In the genomic region with DNA sequence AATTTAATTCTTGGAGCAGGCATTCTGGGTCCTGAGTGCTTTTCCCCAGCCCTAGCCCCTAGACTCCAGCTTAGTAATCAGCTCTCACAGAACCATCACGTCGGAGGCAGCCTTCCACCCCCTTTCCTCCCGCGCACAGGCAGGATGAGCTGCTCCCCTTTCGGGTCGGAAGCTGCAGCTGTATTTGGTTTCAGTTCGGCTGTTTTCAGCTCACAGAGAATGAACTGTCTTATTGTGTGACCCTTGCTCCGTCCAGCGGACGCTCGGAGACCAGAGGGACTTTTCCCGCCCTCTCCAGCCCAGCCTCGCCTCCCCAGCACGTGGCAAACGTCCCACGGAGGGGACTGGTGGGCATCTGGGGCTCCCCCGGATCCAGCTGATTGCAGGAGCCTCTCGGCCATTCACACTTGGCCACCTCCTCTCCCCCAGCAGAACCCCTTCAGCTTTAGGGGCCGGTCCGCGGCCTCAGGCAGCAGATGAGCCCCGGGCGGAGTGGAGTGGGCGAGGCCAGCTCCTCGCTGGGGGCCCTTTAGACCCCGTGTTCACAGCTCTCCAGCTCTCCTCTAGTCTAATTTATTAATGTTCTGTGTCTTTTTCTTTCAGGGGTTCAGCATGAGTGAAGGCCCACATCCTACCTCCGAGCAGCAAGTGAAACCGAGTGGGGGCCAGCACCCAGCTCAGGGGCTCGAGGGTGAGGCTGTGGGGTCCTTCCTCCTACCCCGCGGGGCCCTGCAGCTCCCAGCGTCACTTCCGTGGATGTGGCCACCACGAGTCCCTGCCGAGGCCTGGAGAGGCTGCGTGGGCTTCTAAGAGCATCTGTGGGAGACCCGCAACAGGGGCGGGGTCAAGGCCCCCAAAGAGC, we compare ENCODE assay signal across 8 cellular contexts. TPM values are rescaled to one million over a fixed set of nuclear protein-coding genes. Genes with fewer than 3 reads are reported as not detected.
DNase-seq lines count a peak whose midpoint lies in the region; ATAC-seq and TF ChIP-seq lines count a peak whose summit lies in the region.

No MANE protein-coding gene starts in this region.

- TF ChIP-seq CTCF in liver (IDR thresholded peaks at IDR 0.05; ENCODE audit: low read depth, low read length, missing input control) (no peak), smooth muscle cell (IDR thresholded peaks at IDR 0.05; ENCODE audit: borderline replicate concordance, insufficient read depth, poor library complexity, severe bottlenecking) (no peak)

- H3K4me3 Mint-ChIP-seq in activated CD8-positive, alpha-beta memory T cell treated with anti-CD3 and anti-CD28 coated beads, Interleukin-2, amount 10 ng/mL, durations not matched to agents 7 days and 5 days: peak overlapping the region; percentile 54
- H3K4me3 Mint-ChIP-seq in activated T-helper 17 cell treated with anti-CD3 and anti-CD28 coated beads, Interleukin-2, amount 50 U/mL, for 72 hours: peak overlapping the region; percentile 75

- H3K27me3 Mint-ChIP-seq in activated CD8-positive, alpha-beta memory T cell treated with anti-CD3 and anti-CD28 coated beads, Interleukin-2, amount 10 ng/mL, durations not matched to agents 7 days and 5 days: peaks cover 61% of the 10 kb centered on the region
- H3K27me3 Mint-ChIP-seq in activated T-helper 17 cell treated with anti-CD3 and anti-CD28 coated beads, Interleukin-2, amount 50 U/mL, for 72 hours: peaks cover 31% of the 10 kb centered on the region

- no peaks in the 10 kb centered on the region for H3K36me3 Mint-ChIP-seq in activated CD8-positive, alpha-beta memory T cell treated with anti-CD3 and anti-CD28 coated beads, Interleukin-2, amount 10 ng/mL, durations not matched to agents 7 days and 5 days
- H3K36me3 Mint-ChIP-seq in activated T-helper 17 cell treated with anti-CD3 and anti-CD28 coated beads, Interleukin-2, amount 50 U/mL, for 72 hours (ENCODE audit: low read depth): no peaks in the 10 kb centered on the region

- H3F3A ChIP-seq in smooth muscle cell (ENCODE audit: low read depth): no peaks in the 10 kb centered on the region

- peaks cover 5 to 22% (median 13%) of the 10 kb centered on the region in 4 donors for H3K4me1 ChIP-seq in liver (ENCODE audit: control insufficient read depth in 4 of 4, insufficient read depth in 4 of 4, low read length in 3 of 4)
- H3K4me1 ChIP-seq in subcutaneous abdominal adipose tissue (ENCODE audit: control insufficient read depth in 5 of 5, insufficient read depth in 5 of 5, low read length in 5 of 5): peaks cover 3 to 25% (median 15%) of the 10 kb centered on the region in 5 donors
- H3K4me1 ChIP-seq in smooth muscle cell (ENCODE audit: low read depth): no peaks in the 10 kb centered on the region

- H3K27ac Mint-ChIP-seq in activated CD8-positive, alpha-beta memory T cell treated with anti-CD3 and anti-CD28 coated beads, Interleukin-2, amount 10 ng/mL, durations not matched to agents 7 days and 5 days: no peak overlapping the region
- no peak overlapping the region for H3K27ac Mint-ChIP-seq in activated T-helper 17 cell treated with anti-CD3 and anti-CD28 coated beads, Interleukin-2, amount 50 U/mL, for 72 hours

- 28% methylated on average over 38 of the region's 38 CpGs for WGBS in liver
- WGBS in smooth muscle cell (ENCODE audit: low lambda C conversion rate): 76% methylated on average over 38 of the region's 38 CpGs

- peaks cover 11% of the 10 kb centered on the region for H3K4me1 Mint-ChIP-seq in activated CD8-positive, alpha-beta memory T cell treated with anti-CD3 and anti-CD28 coated beads, Interleukin-2, amount 10 ng/mL, durations not matched to agents 7 days and 5 days
- H3K4me1 Mint-ChIP-seq in activated T-helper 17 cell treated with anti-CD3 and anti-CD28 coated beads, Interleukin-2, amount 50 U/mL, for 72 hours: no peaks in the 10 kb centered on the region

- H4K20me1 ChIP-seq in smooth muscle cell (ENCODE audit: low read depth): no peaks in the 10 kb centered on the region

- no peaks in the 10 kb centered on the region for H3K9me3 Mint-ChIP-seq in activated CD8-positive, alpha-beta memory T cell treated with anti-CD3 and anti-CD28 coated beads, Interleukin-2, amount 10 ng/mL, durations not matched to agents 7 days and 5 days (ENCODE audit: low read depth)
- H3K9me3 Mint-ChIP-seq in activated T-helper 17 cell treated with anti-CD3 and anti-CD28 coated beads, Interleukin-2, amount 50 U/mL, for 72 hours: no peaks in the 10 kb centered on the region

- CTCF ChIA-PET in activated CD8-positive, alpha-beta memory T cell treated with anti-CD3 and anti-CD28 coated beads, Interleukin-2, amount 10 ng/mL, durations not matched to agents 7 days and 5 days (lab: Charles Lee): interaction anchor here (0.5 to 2.1 kb wide), 9 partner anchors 21 to 183 kb away, joined by 3 to 8 read pairs (median 3); no protein-coding TSS in a partner anchor

- no peak overlapping the region for H3K4me2 ChIP-seq in smooth muscle cell

- DNase-seq in activated CD8-positive, alpha-beta memory T cell treated with anti-CD3 and anti-CD28 coated beads, Interleukin-2, amount 10 ng/mL, durations not matched to agents 7 days and 5 days: no peak
- DNase-seq in activated CD8-positive, alpha-beta memory T cell treated with anti-CD3 and anti-CD28 coated beads, Interleukin-2, amount 50 U/mL, for 4 hours: no peak
- no peak for DNase-seq in Kasumi-1 (lab: John Stamatoyannopoulos, UW)
- no peak for DNase-seq in smooth muscle cell (lab: John Stamatoyannopoulos, UW; ENCODE audit: unreplicated experiment)

- ATAC-seq in activated CD8-positive, alpha-beta memory T cell treated with anti-CD3 and anti-CD28 coated beads, Interleukin-2, amount 10 ng/mL, durations not matched to agents 7 days and 5 days: peak; percentile 48
- ATAC-seq in activated T-helper 17 cell treated with anti-CD3 and anti-CD28 coated beads, Interleukin-2, amount 50 U/mL, for 72 hours (replicated peaks): peak; percentile 85
- no peak for ATAC-seq in HG03342 (IDR thresholded peaks at IDR 0.05; ENCODE audit: unreplicated experiment)

- H3K79me2 ChIP-seq in smooth muscle cell (ENCODE audit: low read depth): no peaks in the 10 kb centered on the region

- no peaks in the 10 kb centered on the region for H3K36me3 ChIP-seq in liver (ENCODE audit: control insufficient read depth in 4 of 4, insufficient read depth in 3 of 4, low read depth in 1 of 4, low read length in 3 of 4)
- no peaks in the 10 kb centered on the region for H3K36me3 ChIP-seq in subcutaneous abdominal adipose tissue (ENCODE audit: control insufficient read depth in 5 of 5, insufficient read depth in 5 of 5, low read length in 5 of 5)
- H3K36me3 ChIP-seq in smooth muscle cell (ENCODE audit: low read depth): no peaks in the 10 kb centered on the region

- H2AFZ ChIP-seq in smooth muscle cell (ENCODE audit: low read depth): no peak overlapping the region

- H3K9ac ChIP-seq in liver (ENCODE audit: low read depth in 1 of 2, low read length in 2 of 2) (no peak overlapping the region), subcutaneous abdominal adipose tissue (ENCODE audit: low read length in 5 of 5) (peak overlapping the region in 4 of 5 donors; percentile 16 to 56 (median 24)), smooth muscle cell (ENCODE audit: low read depth) (no peak overlapping the region)

- no peak for TF ChIP-seq RAD21 in liver (IDR thresholded peaks at IDR 0.05)

- H3K9me3 ChIP-seq in liver (ENCODE audit: control insufficient read depth in 4 of 4, low read length in 3 of 4) (no peaks in the 10 kb centered on the region), subcutaneous abdominal adipose tissue (ENCODE audit: control insufficient read depth in 5 of 5, low read length in 5 of 5) (no peaks in the 10 kb centered on the region), smooth muscle cell (replicated peaks; ENCODE audit: low read depth) (no peaks in the 10 kb centered on the region)

- no peak overlapping the region for H3K27ac ChIP-seq in liver (ENCODE audit: low read depth in 1 of 2, low read length in 2 of 2)
- H3K27ac ChIP-seq in subcutaneous abdominal adipose tissue (ENCODE audit: low read depth, low read length): no peak overlapping the region
- H3K27ac ChIP-seq in smooth muscle cell (ENCODE audit: low read depth): no peak overlapping the region

- peak overlapping the region in 2 of 3 donors; percentile 55 to 60 for H3K4me3 ChIP-seq in liver (ENCODE audit: low read depth in 1 of 3, low read length in 3 of 3)
- peak overlapping the region; percentile 56 to 68 (median 62) for H3K4me3 ChIP-seq in subcutaneous abdominal adipose tissue (ENCODE audit: low read depth in 1 of 5, low read length in 5 of 5)
- H3K4me3 ChIP-seq in smooth muscle cell: no peak overlapping the region

- peaks cover 0 to 17% (median 3%) of the 10 kb centered on the region in 4 donors for H3K27me3 ChIP-seq in liver (ENCODE audit: control insufficient read depth in 4 of 4, insufficient read depth in 4 of 4, low read length in 3 of 4)
- peaks cover 26 to 49% (median 40%) of the 10 kb centered on the region in 5 donors for H3K27me3 ChIP-seq in subcutaneous abdominal adipose tissue (ENCODE audit: control insufficient read depth in 5 of 5, insufficient read depth in 4 of 5, low read length in 5 of 5)
- H3K27me3 ChIP-seq in smooth muscle cell (ENCODE audit: low read depth): peaks cover 43% of the 10 kb centered on the region

RNA-seq across cellular contexts. Expression of a gene that starts 0.9 kb away (rescaled TPM):
- total RNA-seq in activated CD8-positive, alpha-beta memory T cell treated with anti-CD3 and anti-CD28 coated beads, Interleukin-2, amount 10 ng/mL, durations not matched to agents 7 days and 5 days: under 1 TPM in 1 of 2 experiments, not detected in 1; 0.16 TPM
- total RNA-seq in activated T-helper 17 cell treated with anti-CD3 and anti-CD28 coated beads, Interleukin-2, amount 50 U/mL, for 72 hours: under 1 TPM in 1 of 2 donors, not detected in 1; 0.45 TPM
- total RNA-seq in liver: not detected
- not detected for polyA plus RNA-seq in liver
- total RNA-seq in smooth muscle cell: not detected in 2 replicates
- polyA plus RNA-seq in smooth muscle cell: 0.30 TPM in 1 of 2 replicates, not detected in the other

RNA-seq across cellular contexts. Expression of a gene that starts 11.7 kb away (rescaled TPM):
- total RNA-seq in activated CD8-positive, alpha-beta memory T cell treated with anti-CD3 and anti-CD28 coated beads, Interleukin-2, amount 10 ng/mL, durations not matched to agents 7 days and 5 days: under 1 TPM in 1 of 2 experiments, not detected in 1; 0.15 TPM
- total RNA-seq in activated T-helper 17 cell treated with anti-CD3 and anti-CD28 coated beads, Interleukin-2, amount 50 U/mL, for 72 hours: under 1 TPM in 1 of 2 donors, not detected in 1; 0.28 TPM
- total RNA-seq in liver: under 1 TPM in 1 of 2 donors, not detected in 1; 0.14 TPM
- not detected for polyA plus RNA-seq in liver
- not detected in 2 replicates for total RNA-seq in smooth muscle cell
- polyA plus RNA-seq in smooth muscle cell: not detected in 2 replicates

RNA-seq across cellular contexts. Expression of a gene that starts 37.1 kb away (rescaled TPM):
- total RNA-seq in activated CD8-positive, alpha-beta memory T cell treated with anti-CD3 and anti-CD28 coated beads, Interleukin-2, amount 10 ng/mL, durations not matched to agents 7 days and 5 days: 1 to 10 TPM in 1 of 2 experiments, under 1 TPM in 1; 0.68 to 2.7 TPM
- 10 to 100 TPM; 16.4 to 22.3 TPM for total RNA-seq in activated T-helper 17 cell treated with anti-CD3 and anti-CD28 coated beads, Interleukin-2, amount 50 U/mL, for 72 hours
- total RNA-seq in liver: 10 to 100 TPM in 1 of 2 donors, 1 to 10 TPM in 1; 3.6 to 14.2 TPM
- 1 to 10 TPM; 1.3 to 5.7 TPM for polyA plus RNA-seq in liver
- total RNA-seq in smooth muscle cell: not detected in 2 replicates
- 0.48 and 0.49 TPM in 2 replicates for polyA plus RNA-seq in smooth muscle cell

RNA-seq across cellular contexts. Expression of a gene that starts 47.4 kb away (rescaled TPM):
- total RNA-seq in activated CD8-positive, alpha-beta memory T cell treated with anti-CD3 and anti-CD28 coated beads, Interleukin-2, amount 10 ng/mL, durations not matched to agents 7 days and 5 days: 10 to 100 TPM; 50.5 to 72.5 TPM
- total RNA-seq in activated T-helper 17 cell treated with anti-CD3 and anti-CD28 coated beads, Interleukin-2, amount 50 U/mL, for 72 hours: 10 to 100 TPM; 25.1 to 31.9 TPM
- 10 to 100 TPM in 1 of 2 donors, 1 to 10 TPM in 1; 9.7 to 19.9 TPM for total RNA-seq in liver
- 10 to 100 TPM in 1 of 2 donors, 1 to 10 TPM in 1; 5.6 to 14.7 TPM for polyA plus RNA-seq in liver
- total RNA-seq in smooth muscle cell: 1.5 and 9.2 TPM in 2 replicates
- 9.2 and 13.8 TPM in 2 replicates for polyA plus RNA-seq in smooth muscle cell

RNA-seq across cellular contexts. Expression of a gene that starts 47.7 kb away (rescaled TPM):
- 10 to 100 TPM; 27.1 to 30.5 TPM for total RNA-seq in activated CD8-positive, alpha-beta memory T cell treated with anti-CD3 and anti-CD28 coated beads, Interleukin-2, amount 10 ng/mL, durations not matched to agents 7 days and 5 days
- 10 to 100 TPM; 16.2 to 20.7 TPM for total RNA-seq in activated T-helper 17 cell treated with anti-CD3 and anti-CD28 coated beads, Interleukin-2, amount 50 U/mL, for 72 hours
- total RNA-seq in liver: 10 to 100 TPM; 16.1 to 23.2 TPM
- 10 to 100 TPM; 15.0 to 20.9 TPM for polyA plus RNA-seq in liver
- 10.5 and 18.4 TPM in 2 replicates for total RNA-seq in smooth muscle cell
- 21.0 and 30.4 TPM in 2 replicates for polyA plus RNA-seq in smooth muscle cell

Comparison
In these comparisons a context has a peak if more than half of its experiments do, and no peak if none do; other contexts are left out.
1. H3K9ac ChIP-seq: peak in subcutaneous abdominal adipose tissue (4 of 5); none in liver (0 of 2) and smooth muscle cell (single experiment).